ENCODE assay signal across 27 cellular contexts in genomic region chr5:176825234-176825633, GRCh38. TPM values are rescaled to one million over a fixed set of nuclear protein-coding genes. Genes with fewer than 3 reads are reported as not detected.
DNase-seq lines count a peak whose midpoint lies in the region; ATAC-seq, FAIRE-seq and TF ChIP-seq lines count a peak whose summit lies in the region.
"Had no signal": no experiment of that assay in that cellular context is flagged by ENCODE, and none has a peak within 500 bp of the region (broad histone marks: within the 10 kb centered on the region; RNA-seq: fewer than 3 reads in every experiment).

No MANE protein-coding gene starts in this region.

- no peak overlapping the region for H2BK12ac ChIP-seq in neuronal stem cell (ENCODE audit: low read length)

- CTCF ChIA-PET in HEK293 (lab: Yijun Ruan, JAX) = no interaction called here
- CTCF ChIA-PET in activated naive CD4-positive, alpha-beta T cell treated with anti-CD3 and anti-CD28 coated beads for 36 hours (lab: Charles Lee) = no interaction called here

- no peak overlapping the region for H2BK15ac ChIP-seq in neuronal stem cell (ENCODE audit: low read length)

- no peak overlapping the region for H3K4me2 ChIP-seq in astrocyte (ENCODE audit: low read length)
- H3K4me2 ChIP-seq in neuronal stem cell (ENCODE audit: insufficient read depth, low read length, poor library complexity, severe bottlenecking) = no peak overlapping the region
- H3K4me2 ChIP-seq: BLaER1 had no signal

- H3K79me1 ChIP-seq in neuronal stem cell (ENCODE audit: low read depth, low read length) = peaks cover 3% of the 10 kb centered on the region

- H2AFZ ChIP-seq in astrocyte (ENCODE audit: low read depth, low read length) (no peak overlapping the region), neuronal stem cell (ENCODE audit: low read length) (no peak overlapping the region)

- H3K9me3 ChIP-seq in HEK293 (ENCODE audit: control insufficient read depth, insufficient read depth, low read depth, low read length) (no peaks in the 10 kb centered on the region), T-helper 17 cell (ENCODE audit: control insufficient read depth, low read length, poor library complexity, severe bottlenecking) (no peaks in the 10 kb centered on the region), astrocyte (ENCODE audit: insufficient read depth, low read depth, low read length) (no peaks in the 10 kb centered on the region), neuronal stem cell (replicated peaks in 1 of 2; ENCODE audit: control insufficient read depth in 2 of 2, insufficient read depth in 1 of 2, low read depth in 1 of 2, low read length in 2 of 2) (peaks cover 0 to 2% of the 10 kb centered on the region in 2 donors), prostate gland (no peaks in the 10 kb centered on the region)
- H3K9me3 ChIP-seq: BE2C, BLaER1 had no signal

- TF ChIP-seq CTCF in HEK293 (tag by site-specific recombination; IDR thresholded peaks at IDR 0.05) (no peak), astrocyte (IDR thresholded peaks at IDR 0.05; ENCODE audit: insufficient read depth, low read depth, low read length) (no peak), prostate gland (IDR thresholded peaks at IDR 0.05) (no peak)

- H3K4me1 Mint-ChIP-seq in T-helper 17 cell (peaks cover 4% of the 10 kb centered on the region), astrocyte (ENCODE audit: low read depth, unreplicated experiment) (peaks cover 17% of the 10 kb centered on the region)
- no peaks in the 10 kb centered on the region for H3K4me1 Mint-ChIP-seq in activated naive CD4-positive, alpha-beta T cell treated with anti-CD3 and anti-CD28 coated beads for 36 hours (ENCODE audit: low read depth)
- H3K4me1 Mint-ChIP-seq: CD14-positive monocyte; CD4-positive, CD25-positive, alpha-beta regulatory T cell; CD8-positive, alpha-beta memory T cell had no signal

- intact Hi-C loops in prostate gland (cut with DNase I) = no loop called here
- intact Hi-C loops in activated naive CD4-positive, alpha-beta T cell treated with anti-CD3 and anti-CD28 coated beads for 36 hours (cut with micrococcal nuclease) = no loop called here

- no peak overlapping the region for H2BK5ac ChIP-seq in neuronal stem cell (ENCODE audit: low read length)

- no peak overlapping the region for H3K4me3 Mint-ChIP-seq in T-helper 17 cell
- H3K4me3 Mint-ChIP-seq in astrocyte (ENCODE audit: unreplicated experiment) = no peak overlapping the region
- no peak overlapping the region for H3K4me3 Mint-ChIP-seq in activated naive CD4-positive, alpha-beta T cell treated with anti-CD3 and anti-CD28 coated beads for 36 hours
- H3K4me3 Mint-ChIP-seq: CD14-positive monocyte; CD4-positive, alpha-beta memory T cell; CD4-positive, CD25-positive, alpha-beta regulatory T cell; CD8-positive, alpha-beta memory T cell had no signal

- POLR2A ChIA-PET in HEK293 (lab: Yijun Ruan, JAX) = interaction anchor here (1.3 kb wide), 1 partner anchor 20 kb away, joined by 3 read pairs; no protein-coding TSS in a partner anchor

- no peaks in the 10 kb centered on the region for H3K36me3 Mint-ChIP-seq in T-helper 17 cell (ENCODE audit: low read depth)
- peaks cover 5% of the 10 kb centered on the region for H3K36me3 Mint-ChIP-seq in astrocyte (ENCODE audit: low read depth, unreplicated experiment)
- no peaks in the 10 kb centered on the region for H3K36me3 Mint-ChIP-seq in activated naive CD4-positive, alpha-beta T cell treated with anti-CD3 and anti-CD28 coated beads for 36 hours (ENCODE audit: low read depth)
- H3K36me3 Mint-ChIP-seq: CD14-positive monocyte; CD4-positive, alpha-beta memory T cell; CD4-positive, CD25-positive, alpha-beta regulatory T cell; CD8-positive, alpha-beta memory T cell had no signal

- no peaks in the 10 kb centered on the region for H4K20me1 ChIP-seq in astrocyte (ENCODE audit: insufficient read depth, low read length)

- no peaks in the 10 kb centered on the region for H3K9me3 Mint-ChIP-seq in astrocyte (ENCODE audit: unreplicated experiment)
- H3K9me3 Mint-ChIP-seq in activated naive CD4-positive, alpha-beta T cell treated with anti-CD3 and anti-CD28 coated beads for 36 hours = no peaks in the 10 kb centered on the region
- H3K9me3 Mint-ChIP-seq: CD8-positive, alpha-beta memory T cell had no signal

- no peak overlapping the region for H3K23ac ChIP-seq in neuronal stem cell (ENCODE audit: low read depth, low read length, poor library complexity)

- H2AK5ac ChIP-seq in neuronal stem cell (ENCODE audit: low read depth, low read length) = no peak overlapping the region

- H3K27ac ChIP-seq in HEK293 (ENCODE audit: extremely low read depth, low read depth, low read length) (no peak overlapping the region), astrocyte (ENCODE audit: low read depth, low read length) (no peak overlapping the region), neuronal stem cell (replicated peaks; ENCODE audit: low read length) (no peak overlapping the region), prostate gland (no peak overlapping the region)
- H3K27ac ChIP-seq: BLaER1 had no signal

- peaks cover 5% of the 10 kb centered on the region for H3K27me3 ChIP-seq in astrocyte (ENCODE audit: insufficient read depth, low read length)
- H3K27me3 ChIP-seq in neuronal stem cell (ENCODE audit: control insufficient read depth in 3 of 3, insufficient read depth in 3 of 3, low read depth in 1 of 3, low read length in 3 of 3) = peaks cover 0 to 62% (median under 1%) of the 10 kb centered on the region in 3 experiments
- peaks cover 6% of the 10 kb centered on the region for H3K27me3 ChIP-seq in prostate gland (replicated peaks; ENCODE audit: insufficient read depth)
- H3K27me3 ChIP-seq: BE2C had no signal

- H2BK120ac ChIP-seq in neuronal stem cell (ENCODE audit: low read depth, low read length) = no peak overlapping the region

- ATAC-seq in T-helper 17 cell = no peak
- ATAC-seq: GM12878 had no signal

- no peak overlapping the region for H4K91ac ChIP-seq in neuronal stem cell (ENCODE audit: low read depth, low read length, poor library complexity)

- peak overlapping the region; percentile 70 for H3K27ac Mint-ChIP-seq in T-helper 17 cell
- H3K27ac Mint-ChIP-seq in astrocyte (ENCODE audit: unreplicated experiment) = peak overlapping the region; percentile 72
- H3K27ac Mint-ChIP-seq in activated naive CD4-positive, alpha-beta T cell treated with anti-CD3 and anti-CD28 coated beads for 36 hours = no peak overlapping the region
- H3K27ac Mint-ChIP-seq: CD14-positive monocyte; CD4-positive, alpha-beta memory T cell; CD4-positive, CD25-positive, alpha-beta regulatory T cell had no signal

- H3K27me3 Mint-ChIP-seq in T-helper 17 cell = peaks cover 34% of the 10 kb centered on the region
- peaks cover 46% of the 10 kb centered on the region for H3K27me3 Mint-ChIP-seq in astrocyte (ENCODE audit: low read depth, unreplicated experiment)
- peaks cover 13% of the 10 kb centered on the region for H3K27me3 Mint-ChIP-seq in activated naive CD4-positive, alpha-beta T cell treated with anti-CD3 and anti-CD28 coated beads for 36 hours (ENCODE audit: low read depth)

- H3K4me3 ChIP-seq in HEK293 (ENCODE audit: low read depth, low read length) (no peak overlapping the region), astrocyte (ENCODE audit: insufficient read depth, low read depth, low read length) (no peak overlapping the region), neuronal stem cell (ENCODE audit: low read length in 2 of 2) (no peak overlapping the region), prostate gland (no peak overlapping the region)
- H3K4me3 ChIP-seq: BLaER1, GM12878 had no signal

- no peak overlapping the region for H4K8ac ChIP-seq in neuronal stem cell (ENCODE audit: low read depth, low read length)

- H3K9ac ChIP-seq in astrocyte (ENCODE audit: low read length) (no peak overlapping the region), neuronal stem cell (ENCODE audit: low read depth, low read length, poor library complexity) (peak overlapping the region; percentile 9)
- H3K9ac ChIP-seq: BLaER1 had no signal

- no peak for FAIRE-seq in astrocyte (lab: Jason Lieb, UNC)
- FAIRE-seq: A204.1, GM12878, GM12892, GM18507 had no signal

- no CpG with 5 or more reads among the region's 9 CpGs for WGBS in neuronal stem cell (ENCODE audit: extremely low coverage in 2 of 2, insufficient read length in 2 of 2, insufficient replicate concordance in 1 of 2), 2 donors
- 79% methylated on average over 9 of the region's 9 CpGs for WGBS in prostate gland

- no peak for DNase-seq in T-helper 17 cell
- no peak for DNase-seq in astrocyte (ENCODE audit: low read depth)
- no peak for DNase-seq in neuronal stem cell (ENCODE audit: low spot score)
- no peak for DNase-seq in kidney tubule cell (ENCODE audit: low spot score)
- no peak for DNase-seq in prostate gland (ENCODE audit: low spot score)
- DNase-seq in activated naive CD4-positive, alpha-beta T cell treated with anti-CD3 and anti-CD28 coated beads for 36 hours = no peak
- DNase-seq: 8988T; ACHN; BE2C; C1 segment of cervical spinal cord; CD4-positive, alpha-beta memory T cell; CD4-positive, CD25-positive, alpha-beta regulatory T cell; CD8-positive, alpha-beta memory T cell; DMS 273 treated with DMSO at 0.1 percent for 48 hours; DMS79; DND-41; EL; GDM1 had no signal

- H3K4me1 ChIP-seq in HEK293 (ENCODE audit: control insufficient read depth, insufficient read depth, low read length) (no peaks in the 10 kb centered on the region), astrocyte (ENCODE audit: insufficient read depth, low read length) (no peaks in the 10 kb centered on the region), neuronal stem cell (ENCODE audit: control insufficient read depth in 2 of 2, insufficient read depth in 1 of 2, low read depth in 1 of 2, low read length in 2 of 2) (peaks cover 0 to 12% of the 10 kb centered on the region in 2 donors), prostate gland (replicated peaks) (no peaks in the 10 kb centered on the region)

- H3K4ac ChIP-seq in neuronal stem cell (ENCODE audit: low read length) = no peak overlapping the region

- no peak for TF ChIP-seq POLR2A in prostate gland (IDR thresholded peaks at IDR 0.05)

- no peak overlapping the region for H3K18ac ChIP-seq in neuronal stem cell (ENCODE audit: low read length)

- no peaks in the 10 kb centered on the region for H3K79me2 ChIP-seq in astrocyte (ENCODE audit: insufficient read depth, low read length)

- H3K36me3 ChIP-seq in HEK293 (ENCODE audit: control insufficient read depth in 2 of 2, insufficient read depth in 1 of 2, low read length in 2 of 2) (no peaks in the 10 kb centered on the region), astrocyte (ENCODE audit: insufficient read depth, low read length) (no peaks in the 10 kb centered on the region), neuronal stem cell (replicated peaks in 1 of 2; ENCODE audit: control insufficient read depth in 2 of 2, insufficient read depth in 2 of 2, low read length in 2 of 2) (no peaks in the 10 kb centered on the region), prostate gland (no peaks in the 10 kb centered on the region)
- H3K36me3 ChIP-seq: BE2C, BLaER1 had no signal

- no peak overlapping the region for H3K14ac ChIP-seq in neuronal stem cell (ENCODE audit: low read length)

TF ChIP-seq in HEK293, 187 proteins besides CTCF, POLR2A, EP300 and RAD21 (continues in another document):
- no peak for TF ChIP-seq ZNF660 (tag by site-specific recombination; IDR thresholded peaks at IDR 0.05)

RNA-seq across cellular contexts. Expression of gene UNC5A, which starts 14.9 kb away (rescaled TPM):
- total RNA-seq in T-helper 17 cell (not detected), astrocyte (0.67 and 0.70 TPM in 2 replicates), prostate gland (1 to 10 TPM in 1 of 2 donors, under 1 TPM in 1; 0.18 to 1.5 TPM)
- 1.3 TPM for polyA plus RNA-seq in neuronal stem cell (2013, experiment 1 of 2)
- polyA plus RNA-seq in neuronal stem cell (2013, experiment 2 of 2) = 1.4 TPM
- total RNA-seq in activated naive CD4-positive, alpha-beta T cell treated with anti-CD3 and anti-CD28 coated beads for 36 hours = not detected
- total RNA-seq: CD4-positive, alpha-beta memory T cell; CD4-positive, CD25-positive, alpha-beta regulatory T cell; CD8-positive, alpha-beta memory T cell; G401; GM12878 had no signal
- polyA plus RNA-seq: AG04450; CD4-positive, alpha-beta memory T cell; CD4-positive, CD25-positive, alpha-beta regulatory T cell; CD8-positive, alpha-beta memory T cell; GM12878 had no signal
